ENCODE assay signal across 11 cellular contexts in the genomic region with DNA sequence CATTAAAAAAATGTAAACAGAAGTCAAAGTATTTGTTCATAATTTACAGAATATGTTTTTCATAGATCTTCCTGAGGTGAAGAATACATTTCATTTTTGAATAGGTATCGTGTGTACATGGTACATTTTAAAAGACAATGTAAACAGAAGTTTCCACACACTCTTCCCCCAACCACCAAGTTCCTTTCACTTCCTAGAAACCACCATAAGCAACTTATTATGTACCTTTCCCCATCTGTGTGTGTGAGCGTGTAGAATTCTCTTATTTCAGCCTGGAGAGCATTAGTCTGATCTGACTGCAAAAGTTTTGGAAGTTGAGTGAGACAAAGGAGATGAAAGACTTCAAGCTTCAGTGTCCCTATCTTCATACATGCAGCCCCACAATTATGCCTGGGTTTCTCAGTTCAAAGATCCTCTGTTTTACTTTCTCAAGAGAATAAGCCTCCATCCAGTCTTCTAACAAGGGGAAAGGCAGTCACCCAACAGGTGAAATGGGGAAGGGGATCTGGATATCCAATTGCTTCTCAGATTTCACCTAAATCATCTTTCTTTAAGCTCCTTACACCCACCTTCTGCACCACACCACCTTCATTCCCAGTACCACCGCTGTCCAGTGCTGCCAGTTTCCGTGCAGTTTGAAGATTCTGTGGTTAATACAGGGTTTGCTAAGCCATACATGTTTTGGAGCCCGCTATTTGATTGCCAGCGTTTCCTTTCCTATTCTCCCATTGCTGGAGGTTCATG. TPM values are rescaled to one million over a fixed set of nuclear protein-coding genes. Genes with fewer than 3 reads are reported as not detected.
DNase-seq lines count a peak whose midpoint lies in the region; ATAC-seq and TF ChIP-seq lines count a peak whose summit lies in the region.
"Had no signal": no experiment of that assay in that cellular context is flagged by ENCODE, and none has a peak within 500 bp of the region (broad histone marks: within the 10 kb centered on the region; RNA-seq: fewer than 3 reads in every experiment).

No MANE protein-coding gene starts in this region.

- H3K27ac ChIP-seq in Karpas-422 (ENCODE audit: low read length) (no peak overlapping the region), psoas muscle (no peak overlapping the region)

- H3K9me3 ChIP-seq in Karpas-422 (ENCODE audit: low read length) (no peaks in the 10 kb centered on the region), psoas muscle (no peaks in the 10 kb centered on the region)
- H3K9me3 ChIP-seq: MG63 had no signal

- H4K20me1 ChIP-seq in Karpas-422 (ENCODE audit: insufficient read depth, low read depth, low read length) = no peaks in the 10 kb centered on the region

- peaks cover 54% of the 10 kb centered on the region for H3K4me1 Mint-ChIP-seq in activated CD4-positive, alpha-beta memory T cell treated with anti-CD3 and anti-CD28 coated beads, Interleukin-2, amount 10 ng/mL, durations not matched to agents 7 days and 5 days
- peaks cover 31 to 37% of the 10 kb centered on the region in 2 donors for H3K4me1 Mint-ChIP-seq in natural killer cell treated with Interleukin-12 subunit alpha and Interleukin-12 subunit beta and Interleukin-15 and Interleukin-18, amount 100 ng/mL, for 72 hours (ENCODE audit: low read depth in 2 of 2)
- peaks cover 16% of the 10 kb centered on the region for H3K4me1 Mint-ChIP-seq in endothelial cell (ENCODE audit: unreplicated experiment)

- 0 out of 2 replicates have a peak, but pooled peaks cover 6% of the 10 kb centered on the region for H3K36me3 ChIP-seq in Karpas-422 (ENCODE audit: insufficient read depth, low read length)
- H3K36me3 ChIP-seq in psoas muscle (ENCODE audit: insufficient read depth in 1 of 2, low read depth in 1 of 2) = peaks cover 0 to 14% of the 10 kb centered on the region in 2 donors

- H3K36me3 Mint-ChIP-seq in activated CD4-positive, alpha-beta memory T cell treated with anti-CD3 and anti-CD28 coated beads, Interleukin-2, amount 10 ng/mL, durations not matched to agents 7 days and 5 days (ENCODE audit: low read depth) = peaks cover 29% of the 10 kb centered on the region
- peaks cover 6% of the 10 kb centered on the region for H3K36me3 Mint-ChIP-seq in natural killer cell treated with Interleukin-12 subunit alpha and Interleukin-12 subunit beta and Interleukin-15 and Interleukin-18, amount 100 ng/mL, for 72 hours
- H3K36me3 Mint-ChIP-seq in endothelial cell (ENCODE audit: low read depth, unreplicated experiment) = peaks cover 5% of the 10 kb centered on the region

- H3K27me3 ChIP-seq in Karpas-422 (ENCODE audit: low read length) = no peaks in the 10 kb centered on the region
- no peaks in the 10 kb centered on the region for H3K27me3 ChIP-seq in psoas muscle (ENCODE audit: insufficient read depth in 3 of 3, low read length in 2 of 3)
- H3K27me3 ChIP-seq: MG63 had no signal

- no peak overlapping the region for H2AFZ ChIP-seq in Karpas-422 (ENCODE audit: low read length)

- no peaks in the 10 kb centered on the region for H3K9me3 Mint-ChIP-seq in activated CD4-positive, alpha-beta memory T cell treated with anti-CD3 and anti-CD28 coated beads, Interleukin-2, amount 10 ng/mL, durations not matched to agents 7 days and 5 days
- H3K9me3 Mint-ChIP-seq in natural killer cell treated with Interleukin-12 subunit alpha and Interleukin-12 subunit beta and Interleukin-15 and Interleukin-18, amount 100 ng/mL, for 72 hours = no peaks in the 10 kb centered on the region
- no peaks in the 10 kb centered on the region for H3K9me3 Mint-ChIP-seq in endothelial cell (ENCODE audit: unreplicated experiment)

- peaks cover 36% of the 10 kb centered on the region for H3K4me1 ChIP-seq in Karpas-422 (ENCODE audit: low read length)
- H3K4me1 ChIP-seq in psoas muscle = peaks cover 5% of the 10 kb centered on the region

- peak overlapping the region; percentile 85 for H3K4me3 Mint-ChIP-seq in activated CD4-positive, alpha-beta memory T cell treated with anti-CD3 and anti-CD28 coated beads, Interleukin-2, amount 10 ng/mL, durations not matched to agents 7 days and 5 days
- H3K4me3 Mint-ChIP-seq in natural killer cell treated with Interleukin-12 subunit alpha and Interleukin-12 subunit beta and Interleukin-15 and Interleukin-18, amount 100 ng/mL, for 72 hours = peak overlapping the region; percentile 86
- no peak overlapping the region for H3K4me3 Mint-ChIP-seq in endothelial cell (ENCODE audit: unreplicated experiment)

- H3K9ac ChIP-seq in Karpas-422 (ENCODE audit: low read length) = no peak overlapping the region

- POLR2A ChIA-PET in activated CD4-positive, alpha-beta memory T cell treated with anti-CD3 and anti-CD28 coated beads, Interleukin-2, amount 10 ng/mL, durations not matched to agents 7 days and 5 days (lab: Charles Lee) = interaction anchor here (1.2 to 5.8 kb wide), 4 partner anchors 29 to 377 kb away, joined by 3 to 107 read pairs (median 43); partner anchors contain the start of genes BIVM, ERCC5, POGLUT2 and TPP2

- peak; percentile 20 for DNase-seq in GDM1 (lab: John Stamatoyannopoulos, UW)
- no peak for DNase-seq in Karpas-422
- no peak for DNase-seq in activated CD4-positive, alpha-beta memory T cell treated with anti-CD3 and anti-CD28 coated beads, Interleukin-2, amount 10 ng/mL, durations not matched to agents 7 days and 5 days
- no peak for DNase-seq in natural killer cell treated with Interleukin-12 subunit alpha and Interleukin-12 subunit beta and Interleukin-15 and Interleukin-18, amount 100 ng/mL, for 72 hours (ENCODE audit: low spot score)
- no peak for DNase-seq in endothelial cell (ENCODE audit: low spot score)
- DNase-seq in psoas muscle = no peak
- DNase-seq in NCI-H146 treated with DMSO at 0.1 percent for 48 hours (lab: John Stamatoyannopoulos, UW; ENCODE audit: unreplicated experiment) = no peak
- DNase-seq: EL, left cardiac atrium, MG63, NCI-H524 treated with DMSO at 0.1 percent for 48 hours had no signal

- no peak for ATAC-seq in natural killer cell treated with Interleukin-12 subunit alpha and Interleukin-12 subunit beta and Interleukin-15 and Interleukin-18, amount 100 ng/mL, for 72 hours
- no peak for ATAC-seq in psoas muscle
- ATAC-seq: left cardiac atrium had no signal

- H3K9me2 ChIP-seq in Karpas-422 (replicated peaks; ENCODE audit: insufficient read depth, low read length) = no peaks in the 10 kb centered on the region

- no peak overlapping the region for H3K27ac Mint-ChIP-seq in activated CD4-positive, alpha-beta memory T cell treated with anti-CD3 and anti-CD28 coated beads, Interleukin-2, amount 10 ng/mL, durations not matched to agents 7 days and 5 days
- peak overlapping the region in 1 of 2 donors; percentile 78 for H3K27ac Mint-ChIP-seq in natural killer cell treated with Interleukin-12 subunit alpha and Interleukin-12 subunit beta and Interleukin-15 and Interleukin-18, amount 100 ng/mL, for 72 hours
- no peak overlapping the region for H3K27ac Mint-ChIP-seq in endothelial cell (ENCODE audit: unreplicated experiment)

- intact Hi-C loops in psoas muscle (cut with DNase I) = no loop called here

- H3K4me3 ChIP-seq in Karpas-422 (ENCODE audit: low read length) (no peak overlapping the region; the same call in 1 of the 2 replicates), psoas muscle (no peak overlapping the region)

- peak overlapping the region; percentile 93 for H3K4me2 ChIP-seq in Karpas-422 (ENCODE audit: low read depth, low read length, poor library complexity, severe bottlenecking)

- 91 to 95% (median 93%) methylated on average over 6 of the region's 6 CpGs for WGBS in psoas muscle, 3 donors

- peaks cover 32% of the 10 kb centered on the region for H3K79me2 ChIP-seq in Karpas-422 (ENCODE audit: low read length)

- CTCF ChIA-PET in activated CD4-positive, alpha-beta memory T cell treated with anti-CD3 and anti-CD28 coated beads, Interleukin-2, amount 10 ng/mL, durations not matched to agents 7 days and 5 days (lab: Charles Lee) = interaction anchor here (1.6 to 3.8 kb wide), 4 partner anchors 29 to 180 kb away, joined by 5 to 37 read pairs (median 12); partner anchors contain the start of gene ERCC5

- H3K27me3 Mint-ChIP-seq in activated CD4-positive, alpha-beta memory T cell treated with anti-CD3 and anti-CD28 coated beads, Interleukin-2, amount 10 ng/mL, durations not matched to agents 7 days and 5 days = no peaks in the 10 kb centered on the region
- no peaks in the 10 kb centered on the region for H3K27me3 Mint-ChIP-seq in natural killer cell treated with Interleukin-12 subunit alpha and Interleukin-12 subunit beta and Interleukin-15 and Interleukin-18, amount 100 ng/mL, for 72 hours
- H3K27me3 Mint-ChIP-seq in endothelial cell (ENCODE audit: unreplicated experiment) = peaks cover 12% of the 10 kb centered on the region

- TF ChIP-seq CTCF in endothelial cell (IDR thresholded peaks at IDR 0.05; ENCODE audit: unreplicated experiment) = no peak
- no peak for TF ChIP-seq CTCF in psoas muscle (IDR thresholded peaks at IDR 0.05)

RNA-seq across cellular contexts. Expression of gene TEX30, which starts 2.1 kb away (rescaled TPM):
- total RNA-seq in Karpas-422 (2014; rRNA removed; shearing (Covaris generic); ENCODE audit: low replicate concordance) = 10.7 and 25.6 TPM in 2 replicates
- total RNA-seq in activated CD4-positive, alpha-beta memory T cell treated with anti-CD3 and anti-CD28 coated beads, Interleukin-2, amount 10 ng/mL, durations not matched to agents 7 days and 5 days = 10 to 100 TPM; 35.0 to 36.6 TPM
- 10 to 100 TPM; 23.3 to 29.1 TPM for total RNA-seq in natural killer cell treated with Interleukin-12 subunit alpha and Interleukin-12 subunit beta and Interleukin-15 and Interleukin-18, amount 100 ng/mL, for 72 hours
- total RNA-seq in endothelial cell (ENCODE audit: unreplicated experiment) (10.5 TPM), psoas muscle (1 to 10 TPM; 4.8 to 6.9 (median 6.4) TPM)
- 10 to 100 TPM; 16.0 to 20.6 (median 16.6) TPM for polyA plus RNA-seq in psoas muscle

RNA-seq across cellular contexts. Expression of gene POGLUT2, which starts 27.3 kb away (rescaled TPM):
- not detected in 2 replicates for total RNA-seq in Karpas-422 (2014; rRNA removed; shearing (Covaris generic); ENCODE audit: low replicate concordance)
- total RNA-seq in activated CD4-positive, alpha-beta memory T cell treated with anti-CD3 and anti-CD28 coated beads, Interleukin-2, amount 10 ng/mL, durations not matched to agents 7 days and 5 days = 10 to 100 TPM; 10.4 to 10.5 TPM
- 1 to 10 TPM; 5.4 to 5.5 TPM for total RNA-seq in natural killer cell treated with Interleukin-12 subunit alpha and Interleukin-12 subunit beta and Interleukin-15 and Interleukin-18, amount 100 ng/mL, for 72 hours
- 15.2 TPM for total RNA-seq in endothelial cell (ENCODE audit: unreplicated experiment)
- 1 to 10 TPM in 1 of 4 donors, under 1 TPM in 3; 0.69 to 1.4 (median 0.87) TPM for total RNA-seq in psoas muscle
- polyA plus RNA-seq in psoas muscle = 1 to 10 TPM in 2 of 3 donors, under 1 TPM in 1; 0.96 to 1.9 (median 1.4) TPM

RNA-seq across cellular contexts. Expression of gene BIVM, which starts 27.4 kb away (rescaled TPM):
- total RNA-seq in Karpas-422 (2014; rRNA removed; shearing (Covaris generic); ENCODE audit: low replicate concordance) = not detected in 2 replicates
- total RNA-seq in activated CD4-positive, alpha-beta memory T cell treated with anti-CD3 and anti-CD28 coated beads, Interleukin-2, amount 10 ng/mL, durations not matched to agents 7 days and 5 days = 10 to 100 TPM; 28.8 to 32.1 TPM
- 10 to 100 TPM; 14.5 to 23.4 TPM for total RNA-seq in natural killer cell treated with Interleukin-12 subunit alpha and Interleukin-12 subunit beta and Interleukin-15 and Interleukin-18, amount 100 ng/mL, for 72 hours
- total RNA-seq in endothelial cell (ENCODE audit: unreplicated experiment) = 16.6 TPM
- total RNA-seq in psoas muscle = 10 to 100 TPM; 14.9 to 19.9 (median 17.6) TPM
- 10 to 100 TPM in 2 of 3 donors, 1 to 10 TPM in 1; 7.9 to 24.6 (median 10.9) TPM for polyA plus RNA-seq in psoas muscle

Comparison
In these comparisons a context has a peak if more than half of its experiments do, and no peak if none do; other contexts are left out.
1. RNA of gene BIVM, which starts 27.4 kb away (total RNA-seq): 28.8 to 32.1 TPM in activated CD4-positive, alpha-beta memory T cell treated with anti-CD3 and anti-CD28 coated beads, Interleukin-2, amount 10 ng/mL, durations not matched to agents 7 days and 5 days, 14.5 to 23.4 TPM in natural killer cell treated with Interleukin-12 subunit alpha and Interleukin-12 subunit beta and Interleukin-15 and Interleukin-18, amount 100 ng/mL, for 72 hours, 14.9 to 19.9 TPM in psoas muscle and 16.6 TPM in endothelial cell (single experiment); not detected in Karpas-422; every median in the first group is over 10 times any median in the second.